1 cellular context compared by ENCODE assay signal in genomic region chr18:55355220-55355619, GRCh38.
TF ChIP-seq lines count a peak whose summit lies in the region.

No MANE protein-coding gene starts in this region.

TF ChIP-seq in WTC11, 78 proteins besides CTCF, POLR2A, EP300 and RAD21 (continued from another document):
- no peak for TF ChIP-seq ATF2 (CRISPR knock-in tag; IDR thresholded peaks at IDR 0.05; ENCODE audit: borderline replicate concordance, low read depth)
